34 cellular contexts compared by ENCODE assay signal in the genomic region with DNA sequence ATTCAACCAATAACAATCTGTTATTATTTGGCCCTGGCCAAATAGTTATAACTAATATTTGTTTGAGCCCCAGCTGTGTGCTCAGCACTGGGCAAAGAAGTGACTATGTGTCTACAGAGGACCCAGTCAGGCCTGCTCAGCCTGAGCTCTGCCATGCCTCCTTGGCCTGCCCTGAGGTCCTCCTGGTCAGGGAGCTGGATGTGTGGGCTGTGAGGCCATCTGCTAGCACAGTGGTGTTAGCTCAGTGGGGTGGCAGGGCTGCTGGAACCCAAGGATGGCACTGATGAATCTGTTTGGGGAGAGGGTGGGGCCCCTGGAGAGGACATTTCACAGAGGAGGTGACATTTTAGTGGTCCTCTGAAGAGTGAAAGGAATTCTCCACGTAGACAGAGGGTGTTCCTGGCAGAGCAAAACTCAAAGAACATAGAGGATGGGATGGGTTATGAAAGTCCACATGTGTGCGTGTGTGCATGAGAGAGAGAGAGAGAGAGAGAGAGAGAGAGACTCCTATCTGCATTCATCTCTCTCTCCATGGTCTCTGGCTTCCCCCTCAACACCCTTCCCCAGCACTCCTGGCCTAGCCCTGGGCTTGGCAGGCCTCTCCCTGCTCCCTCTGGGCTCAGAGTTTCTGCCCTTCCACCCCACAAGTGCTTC. TPM values are rescaled to one million over a fixed set of nuclear protein-coding genes. Genes with fewer than 3 reads are reported as not detected.
DNase-seq lines count a peak whose midpoint lies in the region; ATAC-seq and TF ChIP-seq lines count a peak whose summit lies in the region.
"Had no signal": no experiment of that assay in that cellular context is flagged by ENCODE, and none has a peak within 500 bp of the region (broad histone marks: within the 10 kb centered on the region; RNA-seq: fewer than 3 reads in every experiment).

No MANE protein-coding gene starts in this region.

- H3K4me1 ChIP-seq in IMR-90 (ENCODE audit: control insufficient read depth, insufficient read depth, low read length): peaks cover 8% of the 10 kb centered on the region
- peaks cover 75% of the 10 kb centered on the region for H3K4me1 ChIP-seq in psoas muscle
- H3K4me1 ChIP-seq in tibial artery: peaks cover 0 to 32% (median 17%) of the 10 kb centered on the region in 4 donors
- H3K4me1 ChIP-seq in A673 (ENCODE audit: insufficient read depth, low read length, poor library complexity, severe bottlenecking): no peaks in the 10 kb centered on the region

- H3K9me1 ChIP-seq in IMR-90 (ENCODE audit: insufficient read depth, low read length): peaks cover 6% of the 10 kb centered on the region; the same call in 1 of the 2 replicates

- no peaks in the 10 kb centered on the region for H3K79me1 ChIP-seq in IMR-90 (ENCODE audit: low read depth in 1 of 2, low read length in 2 of 2)

- DNase-seq in IMR-90 (no peak), psoas muscle (peak; percentile 42 to 52), tibial artery (peak; percentile 12 to 52), islet precursor cell (no peak), A673 (ENCODE audit: low spot score) (no peak)
- no peak for DNase-seq in activated naive CD4-positive, alpha-beta T cell treated with Interleukin-2 at 50 U/mL for 16 hours
- DNase-seq: activated CD4-positive, alpha-beta T cell treated with anti-CD3 and anti-CD28 coated beads, Interleukin-2, amount 10 ng/mL, durations not matched to agents 7 days and 5 days; activated naive CD4-positive, alpha-beta T cell treated with anti-CD3 and anti-CD28 coated beads, Interleukin-2, amount 50 U/mL, for 16 hours; activated T-cell treated with anti-CD3 and anti-CD28 coated beads, Interleukin-2, amount 50 U/mL, for 72 hours; amniotic stem cell; DMS79; endodermal cell; H9; mesenchymal stem cell; naive B cell; NCI-H1417 treated with DMSO at 0.1 percent for 48 hours; NCI-H2081 treated with DMSO at 0.1 percent for 48 hours; NCI-H345; NCI-H748 treated with DMSO at 0.1 percent for 48 hours; stimulated activated CD4-positive, alpha-beta T cell treated with anti-CD3 and anti-CD28 coated beads, Interleukin-4, amount 100 ng/mL, for 4 hours; T-helper 9 cell had no signal

- H3K27ac Mint-ChIP-seq in dendritic cell treated with granulocyte-macrophage colony-stimulating factor and Interleukin-4, amounts not matched to agents 40 ng/mL and 50 ng/mL, for 4 days: peak overlapping the region; percentile 42
- H3K27ac Mint-ChIP-seq: activated CD4-positive, alpha-beta T cell treated with anti-CD3 and anti-CD28 coated beads, Interleukin-2, amount 10 ng/mL, durations not matched to agents 7 days and 5 days; activated T-cell treated with anti-CD3 and anti-CD28 coated beads, Interleukin-2, amount 50 U/mL, for 72 hours; endodermal cell; H9; stimulated activated naive B cell treated with anti-CD40 and anti-IgM and Interleukin-4, amounts not matched to agents 10 μg/mL and 1 μg/mL and 100 μg/mL, for 72 hours had no signal

- in situ Hi-C loops in IMR-90 (cut with MboI; ENCODE audit: low sequenced_read_pairs): no loop called here

- H3K4me3 ChIP-seq in IMR-90 (ENCODE audit: insufficient read depth, low read depth, low read length): no peak overlapping the region
- no peak overlapping the region for H3K4me3 ChIP-seq in psoas muscle
- no peak overlapping the region for H3K4me3 ChIP-seq in tibial artery
- no peak overlapping the region for H3K4me3 ChIP-seq in A673 (ENCODE audit: low read depth, low read length, poor library complexity, severe bottlenecking)
- H3K4me3 ChIP-seq: coronary artery, hepatocyte, Peyer's patch, right atrium auricular region had no signal

- H3K4ac ChIP-seq in IMR-90 (ENCODE audit: low read depth, low read length): no peak overlapping the region

- no peak overlapping the region for H2AFZ ChIP-seq in IMR-90 (replicated peaks; ENCODE audit: low read length, poor library complexity)
- H2AFZ ChIP-seq: hepatocyte had no signal

- H3K36me3 Mint-ChIP-seq in dendritic cell treated with granulocyte-macrophage colony-stimulating factor and Interleukin-4, amounts not matched to agents 40 ng/mL and 50 ng/mL, for 4 days (ENCODE audit: low read depth): no peaks in the 10 kb centered on the region
- H3K36me3 Mint-ChIP-seq: naive B cell; stimulated activated naive B cell treated with anti-CD40 and anti-IgM and Interleukin-4, amounts not matched to agents 10 μg/mL and 1 μg/mL and 100 μg/mL, for 72 hours had no signal

- H3K9ac ChIP-seq in IMR-90 (ENCODE audit: low read depth, low read length): no peak overlapping the region
- H3K9ac ChIP-seq: KMS-11 had no signal

- no peak overlapping the region for H4K8ac ChIP-seq in IMR-90 (ENCODE audit: low read depth in 2 of 2, low read length in 2 of 2)

- 0 out of 2 replicates have a peak overlapping the region, but pooled peaks have one; percentile 3 for H4K91ac ChIP-seq in IMR-90 (ENCODE audit: insufficient read depth, low read depth, low read length)

- dilution Hi-C loops in IMR-90 (cut with HindIII; ENCODE audit: low sequenced_read_pairs, unreplicated experiment): no loop called here

- no peak overlapping the region for H3K4me2 ChIP-seq in IMR-90 (ENCODE audit: low read depth, low read length)
- H3K4me2 ChIP-seq: hepatocyte, KMS-11 had no signal

- H2BK5ac ChIP-seq in IMR-90 (ENCODE audit: low read depth, low read length, poor library complexity, severe bottlenecking): no peak overlapping the region

- POLR2A ChIA-PET in IMR-90 (lab: Charles Lee; ENCODE audit: unreplicated experiment): no interaction called here
- POLR2A ChIA-PET in A673 (lab: Charles Lee; ENCODE audit: low non-redundant PET): no interaction called here

- ATAC-seq in IMR-90 (ENCODE audit: low read depth): no peak
- ATAC-seq in psoas muscle: peak; percentile 0 to 9 (median 3)
- ATAC-seq: activated T-cell treated with anti-CD3 and anti-CD28 coated beads, Interleukin-2, amount 50 U/mL, for 72 hours; esophagus mucosa; left lobe of liver had no signal

- CTCF ChIA-PET in IMR-90 (lab: Yijun Ruan, JAX): no interaction called here
- CTCF ChIA-PET in A673 (lab: Charles Lee): no interaction called here

- BruUV-seq in IMR-90 (replicated peaks; lab: Mats Ljungman, UMichigan) (no TSS peak), A673 (replicated peaks; lab: Mats Ljungman, UMichigan) (no TSS peak)

- peaks cover 23% of the 10 kb centered on the region for H3K27me3 Mint-ChIP-seq in dendritic cell treated with granulocyte-macrophage colony-stimulating factor and Interleukin-4, amounts not matched to agents 40 ng/mL and 50 ng/mL, for 4 days

- H3K9me3 Mint-ChIP-seq in dendritic cell treated with granulocyte-macrophage colony-stimulating factor and Interleukin-4, amounts not matched to agents 40 ng/mL and 50 ng/mL, for 4 days: no peaks in the 10 kb centered on the region
- H3K9me3 Mint-ChIP-seq: activated CD4-positive, alpha-beta T cell treated with anti-CD3 and anti-CD28 coated beads, Interleukin-2, amount 10 ng/mL, durations not matched to agents 7 days and 5 days; activated T-cell treated with anti-CD3 and anti-CD28 coated beads, Interleukin-2, amount 50 U/mL, for 72 hours; H9; naive B cell; stimulated activated naive B cell treated with anti-CD40 and anti-IgM and Interleukin-4, amounts not matched to agents 10 μg/mL and 1 μg/mL and 100 μg/mL, for 72 hours had no signal

- no peaks in the 10 kb centered on the region for H3K27me3 ChIP-seq in IMR-90 (ENCODE audit: control insufficient read depth, insufficient read depth, low read length)
- no peaks in the 10 kb centered on the region for H3K27me3 ChIP-seq in psoas muscle (ENCODE audit: insufficient read depth in 3 of 3, low read length in 2 of 3)
- H3K27me3 ChIP-seq in tibial artery: no peaks in the 10 kb centered on the region
- H3K27me3 ChIP-seq in A673 (replicated peaks; ENCODE audit: insufficient read depth, low read depth, low read length, poor library complexity): no peaks in the 10 kb centered on the region
- H3K27me3 ChIP-seq: Peyer's patch, right atrium auricular region had no signal

- H3K14ac ChIP-seq in IMR-90 (replicated peaks; ENCODE audit: low read depth, low read length): peak overlapping the region; percentile 37; the same call in 1 of the 2 replicates

- no peak overlapping the region for H2BK120ac ChIP-seq in IMR-90 (ENCODE audit: low read depth, low read length)

- WGBS in IMR-90 (ENCODE audit: extremely low coverage in 2 of 2, insufficient read length in 1 of 2), 2 experiments: no CpG with 5 or more reads among the region's 2 CpGs
- 17 to 31% (median 24%) methylated on average over 2 of the region's 2 CpGs for WGBS in psoas muscle, 3 donors

- no peak for TF ChIP-seq RAD21 in IMR-90 (IDR thresholded peaks at IDR 0.05; ENCODE audit: low read length)

- no peak overlapping the region for H2BK15ac ChIP-seq in IMR-90 (ENCODE audit: low read depth, low read length)

- H4K20me1 ChIP-seq in IMR-90 (ENCODE audit: insufficient read depth, low read length): no peaks in the 10 kb centered on the region

- TF ChIP-seq POLR2A in IMR-90 (IDR thresholded peaks at IDR 0.05; ENCODE audit: low read depth, low read length): no peak

- H3K9me3 ChIP-seq in IMR-90 (ENCODE audit: control insufficient read depth, insufficient read depth, low read length): no peaks in the 10 kb centered on the region
- no peaks in the 10 kb centered on the region for H3K9me3 ChIP-seq in psoas muscle
- no peaks in the 10 kb centered on the region for H3K9me3 ChIP-seq in tibial artery
- H3K9me3 ChIP-seq in A673 (ENCODE audit: low read depth, low read length, poor library complexity, severe bottlenecking): no peaks in the 10 kb centered on the region
- H3K9me3 ChIP-seq: Peyer's patch, right atrium auricular region had no signal

- no peak overlapping the region for H2AK9ac ChIP-seq in IMR-90 (replicated peaks; ENCODE audit: low read depth, low read length, poor library complexity)

- intact Hi-C loops in IMR-90 (cut with micrococcal nuclease) (no loop called here), psoas muscle (cut with DNase I) (loop anchor here in 1 of 2 donors (5.0 kb wide), 1 partner anchor 40 kb away; no protein-coding TSS in a partner anchor), tibial artery (cut with DNase I; ENCODE audit: low total_unique reads) (no loop called here), A673 (cut with micrococcal nuclease; ENCODE audit: unreplicated experiment) (no loop called here)
- intact Hi-C loops in dendritic cell treated with granulocyte-macrophage colony-stimulating factor and Interleukin-4, amounts not matched to agents 40 ng/mL and 50 ng/mL, for 4 days (cut with micrococcal nuclease): no loop called here

- H2BK20ac ChIP-seq in IMR-90 (ENCODE audit: low read depth, low read length): peak overlapping the region; percentile 42; the same call in 1 of the 2 replicates

- H3K4me1 Mint-ChIP-seq in dendritic cell treated with granulocyte-macrophage colony-stimulating factor and Interleukin-4, amounts not matched to agents 40 ng/mL and 50 ng/mL, for 4 days (ENCODE audit: low read depth): peaks cover 48% of the 10 kb centered on the region

- no peaks in the 10 kb centered on the region for H3K36me3 ChIP-seq in IMR-90 (ENCODE audit: control insufficient read depth, insufficient read depth, low read length)
- H3K36me3 ChIP-seq in psoas muscle (ENCODE audit: insufficient read depth in 1 of 2, low read depth in 1 of 2): no peaks in the 10 kb centered on the region
- no peaks in the 10 kb centered on the region for H3K36me3 ChIP-seq in tibial artery
- no peaks in the 10 kb centered on the region for H3K36me3 ChIP-seq in A673 (ENCODE audit: insufficient read depth, low read length, poor library complexity, severe bottlenecking)
- H3K36me3 ChIP-seq: Peyer's patch, right atrium auricular region had no signal

- H2AK5ac ChIP-seq in IMR-90 (ENCODE audit: low read depth, low read length): no peak overlapping the region

- TF ChIP-seq CTCF in IMR-90 (conservative IDR thresholded peaks at IDR 0.05; ENCODE audit: low read depth, low read length) (no peak), psoas muscle (IDR thresholded peaks at IDR 0.05) (no peak), tibial artery (IDR thresholded peaks at IDR 0.05) (no peak), A673 (conservative IDR thresholded peaks at IDR 0.05; ENCODE audit: low read depth, low read length) (no peak)

- no peak overlapping the region for H3K18ac ChIP-seq in IMR-90 (ENCODE audit: low read depth, low read length)

- no peak overlapping the region for H3K23ac ChIP-seq in IMR-90 (ENCODE audit: low read depth, low read length)

- no peak overlapping the region for H3K56ac ChIP-seq in IMR-90 (ENCODE audit: extremely low read depth, insufficient read depth, low read length)

- H3K4me3 Mint-ChIP-seq in dendritic cell treated with granulocyte-macrophage colony-stimulating factor and Interleukin-4, amounts not matched to agents 40 ng/mL and 50 ng/mL, for 4 days: no peak overlapping the region
- H3K4me3 Mint-ChIP-seq: activated CD4-positive, alpha-beta T cell treated with anti-CD3 and anti-CD28 coated beads, Interleukin-2, amount 10 ng/mL, durations not matched to agents 7 days and 5 days; activated T-cell treated with anti-CD3 and anti-CD28 coated beads, Interleukin-2, amount 50 U/mL, for 72 hours; endodermal cell; H9; naive B cell; stimulated activated naive B cell treated with anti-CD40 and anti-IgM and Interleukin-4, amounts not matched to agents 10 μg/mL and 1 μg/mL and 100 μg/mL, for 72 hours had no signal

- no peak overlapping the region for H4K5ac ChIP-seq in IMR-90 (ENCODE audit: low read depth, low read length)

- H3K27ac ChIP-seq in IMR-90 (ENCODE audit: insufficient read depth, low read length) (no peak overlapping the region), psoas muscle (peak overlapping the region; percentile 98), tibial artery (no peak overlapping the region), A673 (ENCODE audit: low read depth, low read length, poor library complexity, severe bottlenecking) (no peak overlapping the region)
- H3K27ac ChIP-seq: C4-2B, hepatocyte, KMS-11, Peyer's patch had no signal

RNA-seq across cellular contexts. Expression of gene ATOH8, which starts 21.2 kb away (rescaled TPM):
- total RNA-seq in IMR-90 (2012; rRNA removed) (7.8 and 7.9 TPM in 2 replicates), psoas muscle (10 to 100 TPM; 22.0 to 82.1 (median 57.3) TPM), A673 (2021) (4.3 and 4.6 TPM in 2 replicates)
- polyA plus RNA-seq in IMR-90 (2012; rRNA removed) (9.0 and 11.2 TPM in 2 replicates), psoas muscle (10 to 100 TPM; 48.7 to 77.2 (median 59.4) TPM)
- 6.2 and 7.6 TPM in 2 replicates for polyA plus RNA-seq in IMR-90 (2012; cell fraction: cytosol; rRNA removed)
- 5.0 and 13.0 TPM in 2 replicates for polyA plus RNA-seq in IMR-90 (2012; cell fraction: nucleus; rRNA removed; ENCODE audit: low replicate concordance)
- total RNA-seq: activated T-cell treated with anti-CD3 and anti-CD28 coated beads, Interleukin-2, amount 50 U/mL, for 72 hours had no signal

RNA-seq across cellular contexts. Expression of gene GNLY, which starts 38.4 kb away (rescaled TPM):
- total RNA-seq in IMR-90 (2012; rRNA removed): not detected in 2 replicates
- not detected in 2 replicates for polyA plus RNA-seq in IMR-90 (2012; rRNA removed)
- not detected in 2 replicates for polyA plus RNA-seq in IMR-90 (2012; cell fraction: cytosol; rRNA removed)
- 0.13 and 0.24 TPM in 2 replicates for polyA plus RNA-seq in IMR-90 (2012; cell fraction: nucleus; rRNA removed; ENCODE audit: low replicate concordance)
- total RNA-seq in psoas muscle: 10 to 100 TPM in 1 of 4 donors, 1 to 10 TPM in 2, under 1 TPM in 1; 0.58 to 20.0 (median 5.8) TPM
- polyA plus RNA-seq in psoas muscle: 10 to 100 TPM in 2 of 3 donors, 1 to 10 TPM in 1; 4.9 to 31.6 (median 23.4) TPM
- total RNA-seq in A673 (2021): not detected in 2 replicates
- total RNA-seq: bronchial epithelial cell, endodermal cell, frontal cortex, H9, hepatocyte, osteoblast had no signal
- polyA plus RNA-seq: hepatocyte had no signal

Comparison
In these comparisons a context has a peak if more than half of its experiments do, and no peak if none do; other contexts are left out.
1. DNase-seq: peak in psoas muscle (2 of 2) and tibial artery (2 of 2); none in IMR-90 (single experiment), activated naive CD4-positive, alpha-beta T cell treated with Interleukin-2 at 50 U/mL for 16 hours (single experiment), islet precursor cell (single experiment) and A673 (single experiment).